In the genomic region with DNA sequence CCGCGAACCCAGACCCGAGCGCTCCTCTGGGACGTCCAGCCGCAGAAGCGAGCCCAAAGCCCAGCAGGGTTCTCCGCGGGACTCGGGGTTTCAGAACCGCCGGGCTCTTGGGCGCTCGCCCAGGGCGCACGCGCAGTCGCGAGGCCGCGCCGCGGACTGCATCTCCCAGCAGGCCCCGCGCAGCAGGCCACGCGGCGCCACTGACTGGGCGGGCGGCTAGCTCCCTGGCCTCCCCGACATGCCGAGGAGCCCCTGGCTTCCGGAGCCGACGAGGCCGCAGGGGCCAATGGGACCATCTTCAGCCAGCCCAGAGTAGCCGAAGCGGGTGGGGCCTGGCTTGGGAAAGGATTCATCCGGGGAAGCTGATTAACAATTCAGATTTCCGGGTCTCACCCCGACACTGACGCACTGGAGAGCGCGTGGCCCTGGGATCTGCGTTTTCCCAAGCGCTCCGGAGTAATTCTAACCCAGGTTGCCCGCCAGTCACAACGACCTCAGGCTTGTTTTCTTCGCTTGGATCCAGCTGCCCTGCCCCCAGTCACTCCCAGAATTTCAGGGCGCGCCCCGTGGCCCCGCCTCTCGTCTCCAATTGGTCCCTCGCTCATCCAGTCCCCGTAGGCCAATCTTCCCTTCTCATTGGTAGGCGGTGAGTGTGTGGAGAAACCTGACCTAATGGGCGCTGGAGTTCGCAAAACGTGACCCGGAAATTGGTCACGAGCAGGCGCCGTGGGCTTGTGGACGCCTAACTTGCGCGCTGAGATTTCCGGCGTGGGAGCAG, we compare ENCODE assay signal across 8 cellular contexts. TPM values are rescaled to one million over a fixed set of nuclear protein-coding genes. Genes with fewer than 3 reads are reported as not detected.
DNase-seq lines count a peak whose midpoint lies in the region; ATAC-seq, FAIRE-seq and TF ChIP-seq lines count a peak whose summit lies in the region.

A gene (plus strand): TSS at position 745 of the 778 bp plus-strand sequence. CDS start 328 bp downstream, outside the sequence.

- H3K27ac ChIP-seq in kidney (ENCODE audit: low read depth in 2 of 2, low read length in 2 of 2): peak within 1 kb of the TSS; percentile 99 to 100

- peaks cover 0 to 11% of the 10 kb centered on the region in 2 donors for H3K9me3 ChIP-seq in kidney (ENCODE audit: control insufficient read depth in 1 of 2, low read length in 2 of 2)

- peaks cover 12 to 16% of the 10 kb centered on the region in 2 donors for H3K4me1 ChIP-seq in kidney (ENCODE audit: control insufficient read depth in 1 of 2, insufficient read depth in 1 of 2, low read depth in 1 of 2, low read length in 2 of 2)

- TF ChIP-seq CTCF in AG10803 (conservative IDR thresholded peaks at IDR 0.05; ENCODE audit: low read length) (no peak), kidney (IDR thresholded peaks at IDR 0.05; ENCODE audit: borderline replicate concordance, extremely low read depth, insufficient read depth) (no peak)

- TF ChIP-seq POLR2A in GM19099 (IDR thresholded peaks at IDR 0.05; ENCODE audit: extremely low read depth, insufficient read length, low read depth): peak; percentile 64

- H3K4me3 ChIP-seq in AG10803 (ENCODE audit: low read length) (peak within 1 kb of the TSS; percentile 97), kidney (ENCODE audit: low read length in 2 of 2) (peak within 1 kb of the TSS; percentile 93 to 94)

- peak within 1 kb of the TSS; percentile 90 to 94 for H3K9ac ChIP-seq in kidney (ENCODE audit: low read length in 2 of 2)

- peak; percentile 98 for DNase-seq in AG10803 (ENCODE audit: low read depth)
- DNase-seq in NCI-H510A (lab: John Stamatoyannopoulos, UW): peak; percentile 79
- DNase-seq in activated CD4-positive, alpha-beta T cell treated with anti-CD3 and anti-CD28 coated beads for 1 hour: peak; percentile 87
- peak; percentile 98 for DNase-seq in cerebellum (ENCODE audit: low spot score)
- peak; percentile 98 for DNase-seq in kidney
- DNase-seq in stimulated activated CD4-positive, alpha-beta T cell treated with anti-CD3 and anti-CD28 coated beads, Interleukin-15, amount 100 ng/mL, for 24 hours: peak; percentile 95

- peaks cover 7 to 10% of the 10 kb centered on the region in 2 donors for H3K36me3 ChIP-seq in kidney (ENCODE audit: control insufficient read depth in 1 of 2, insufficient read depth in 2 of 2, low read length in 2 of 2)

- intact Hi-C loops in kidney (cut with DNase I): no loop called here

- ATAC-seq in HG03432 (IDR thresholded peaks at IDR 0.05; ENCODE audit: unreplicated experiment): peak; percentile 81

- FAIRE-seq in kidney (lab: Jason Lieb, UNC): peak; percentile 65

RNA-seq across cellular contexts. Expression of the gene that starts here (rescaled TPM):
- total RNA-seq in cerebellum (34.7 TPM), kidney (29.7 TPM)
- polyA plus RNA-seq in kidney (ENCODE audit: insufficient read depth, low read depth, low replicate concordance): 14.6 TPM

Comparison
In these comparisons a context has a peak if more than half of its experiments do, and no peak if none do; other contexts are left out.
1. Peak in every context shown above with its lines: DNase-seq, ATAC-seq, H3K4me3 ChIP-seq and H3K27ac ChIP-seq.